Comparison of ENCODE assay signal across 19 cellular contexts in genomic region chr6:128509709-128510108, GRCh38. TPM values are rescaled to one million over a fixed set of nuclear protein-coding genes. Genes with fewer than 3 reads are reported as not detected.
DNase-seq lines count a peak whose midpoint lies in the region; ATAC-seq, FAIRE-seq and TF ChIP-seq lines count a peak whose summit lies in the region.
"Had no signal": no experiment of that assay in that cellular context is flagged by ENCODE, and none has a peak within 500 bp of the region (broad histone marks: within the 10 kb centered on the region; RNA-seq: fewer than 3 reads in every experiment).

No MANE protein-coding gene starts in this region.

- H3K4me3 ChIP-seq in right lobe of liver (no peak overlapping the region), pancreas (no peak overlapping the region), esophagus muscularis mucosa (no peak overlapping the region)
- H3K4me3 ChIP-seq: esophagus squamous epithelium, upper lobe of right lung had no signal

- POLR2A ChIA-PET in MCF 10A (lab: Yijun Ruan, JAX), result interaction anchor here (2.7 to 8.0 kb wide), 2 partner anchors 9 to 10 kb away, joined by 15 to 90 read pairs; partner anchors contain the start of gene PTPRK

- no peaks in the 10 kb centered on the region for H3K9me3 ChIP-seq in right lobe of liver
- no peaks in the 10 kb centered on the region for H3K9me3 ChIP-seq in pancreas
- no peaks in the 10 kb centered on the region for H3K9me3 ChIP-seq in esophagus muscularis mucosa
- H3K9me3 ChIP-seq: esophagus squamous epithelium, upper lobe of right lung had no signal

- peak overlapping the region in 2 of 3 donors; percentile 19 to 94 for H3K27ac ChIP-seq in right lobe of liver
- H3K27ac ChIP-seq in pancreas, result peak overlapping the region in 2 of 4 donors; percentile 90 to 94
- H3K27ac ChIP-seq in esophagus muscularis mucosa (replicated peaks in 1 of 4), result no peak overlapping the region
- H3K27ac ChIP-seq: esophagus squamous epithelium, upper lobe of right lung had no signal

- H3K36me3 Mint-ChIP-seq in Calu3 (ENCODE audit: insufficient read depth, unreplicated experiment), result peaks cover 44% of the 10 kb centered on the region
- H3K36me3 Mint-ChIP-seq in MCF 10A (ENCODE audit: insufficient read depth, unreplicated experiment), result no peaks in the 10 kb centered on the region
- H3K36me3 Mint-ChIP-seq: activated naive CD4-positive, alpha-beta T cell treated with anti-CD3 and anti-CD28 coated beads, Interleukin-2, amount 50 U/mL, for 24 hours; CD8-positive, alpha-beta T cell; IgD-negative memory B cell; memory B cell had no signal

- WGBS in right lobe of liver (ENCODE audit: insufficient coverage, low coverage, low lambda C conversion rate, missing lambda C conversion rate), result 88% methylated on average over 1 of the region's 1 CpG
- 89 to 90% methylated on average over 1 of the region's 1 CpG for WGBS in pancreas, 2 donors
- WGBS in esophagus muscularis mucosa, result 93% methylated on average over 1 of the region's 1 CpG

- ATAC-seq in HG03432 (IDR thresholded peaks at IDR 0.05; ENCODE audit: unreplicated experiment) (peak; percentile 28), right lobe of liver (no peak), GM21619 (IDR thresholded peaks at IDR 0.05; ENCODE audit: unreplicated experiment) (no peak), pancreas (no peak)
- ATAC-seq: CD8-positive, alpha-beta T cell; upper lobe of right lung had no signal

- no peak for TF ChIP-seq POLR2A in right lobe of liver (IDR thresholded peaks at IDR 0.05)
- TF ChIP-seq POLR2A in esophagus muscularis mucosa (IDR thresholded peaks at IDR 0.05; ENCODE audit: low read depth), result no peak

- H3K4me1 ChIP-seq in right lobe of liver (peaks cover 0 to 66% (median 33%) of the 10 kb centered on the region in 4 donors), pancreas (peaks cover 55 to 84% (median 76%) of the 10 kb centered on the region in 3 donors), esophagus muscularis mucosa (peaks cover 21 to 69% (median 54%) of the 10 kb centered on the region in 4 donors)

- H3K27me3 Mint-ChIP-seq in Calu3 (ENCODE audit: unreplicated experiment), result no peaks in the 10 kb centered on the region
- H3K27me3 Mint-ChIP-seq in MCF 10A (ENCODE audit: insufficient read depth, unreplicated experiment), result no peaks in the 10 kb centered on the region
- H3K27me3 Mint-ChIP-seq: IgD-negative memory B cell, memory B cell had no signal

- peaks cover 77% of the 10 kb centered on the region for H3K4me1 Mint-ChIP-seq in Calu3 (ENCODE audit: low read depth, unreplicated experiment)
- H3K4me1 Mint-ChIP-seq in MCF 10A (ENCODE audit: insufficient read depth, unreplicated experiment), result peaks cover 58% of the 10 kb centered on the region
- H3K4me1 Mint-ChIP-seq: activated naive CD4-positive, alpha-beta T cell treated with anti-CD3 and anti-CD28 coated beads, Interleukin-2, amount 50 U/mL, for 24 hours; memory B cell had no signal

- no peak for FAIRE-seq in pancreas (lab: Jason Lieb, UNC)

- H3K36me3 ChIP-seq in right lobe of liver (no peaks in the 10 kb centered on the region), pancreas (no peaks in the 10 kb centered on the region), esophagus muscularis mucosa (no peaks in the 10 kb centered on the region)
- H3K36me3 ChIP-seq: esophagus squamous epithelium, upper lobe of right lung had no signal

- DNase-seq in Calu3 (no peak), MCF 10A (ENCODE audit: unreplicated experiment) (no peak), right lobe of liver (no peak), pancreas (no peak), esophagus muscularis mucosa (ENCODE audit: extremely low spot score) (no peak)
- no peak for DNase-seq in activated effector memory CD4-positive, alpha-beta T cell treated with anti-CD3 and anti-CD28 coated beads, Interleukin-2, amount 50 U/mL, for 16 hours
- DNase-seq: activated CD4-positive, alpha-beta T cell treated with anti-CD3 and anti-CD28 coated beads, Interleukin-2, amount 50 U/mL, for 1 hour; CD8-positive, alpha-beta T cell; esophagus squamous epithelium; NCI-H2081 treated with DMSO at 0.1 percent for 48 hours; NCI-H526; nephron progenitor cell; stimulated activated naive CD4-positive, alpha-beta T cell treated with Interleukin-2 at 50 U/mL for 16 hours; upper lobe of right lung had no signal

- H3K27me3 ChIP-seq in right lobe of liver, result no peaks in the 10 kb centered on the region
- H3K27me3 ChIP-seq in pancreas, result no peaks in the 10 kb centered on the region
- no peaks in the 10 kb centered on the region for H3K27me3 ChIP-seq in esophagus muscularis mucosa
- H3K27me3 ChIP-seq: upper lobe of right lung had no signal

- H3K27ac Mint-ChIP-seq in Calu3 (ENCODE audit: unreplicated experiment), result peak overlapping the region; percentile 97
- H3K27ac Mint-ChIP-seq in MCF 10A (ENCODE audit: low read depth, unreplicated experiment), result peak overlapping the region; percentile 85
- H3K27ac Mint-ChIP-seq: activated naive CD4-positive, alpha-beta T cell treated with anti-CD3 and anti-CD28 coated beads, Interleukin-2, amount 50 U/mL, for 24 hours; CD8-positive, alpha-beta T cell; IgD-negative memory B cell; memory B cell had no signal

- H3K4me3 Mint-ChIP-seq in Calu3 (ENCODE audit: low read depth, unreplicated experiment) (peak overlapping the region; percentile 19), MCF 10A (ENCODE audit: unreplicated experiment) (no peak overlapping the region)
- H3K4me3 Mint-ChIP-seq: activated naive CD4-positive, alpha-beta T cell treated with anti-CD3 and anti-CD28 coated beads, Interleukin-2, amount 50 U/mL, for 24 hours; CD8-positive, alpha-beta T cell; IgD-negative memory B cell; memory B cell; nephron progenitor cell had no signal

- BruUV-seq in Calu3 (replicated peaks; lab: Mats Ljungman, UMichigan), result no TSS peak
- no TSS peak for BruUV-seq in MCF 10A (replicated peaks; lab: Mats Ljungman, UMichigan)

- no peak for TF ChIP-seq EP300 in esophagus muscularis mucosa (IDR thresholded peaks at IDR 0.05)

- H3K9me3 Mint-ChIP-seq in Calu3 (ENCODE audit: low read depth, unreplicated experiment) (no peaks in the 10 kb centered on the region), MCF 10A (ENCODE audit: unreplicated experiment) (no peaks in the 10 kb centered on the region)
- H3K9me3 Mint-ChIP-seq: activated naive CD4-positive, alpha-beta T cell treated with anti-CD3 and anti-CD28 coated beads, Interleukin-2, amount 50 U/mL, for 24 hours; CD8-positive, alpha-beta T cell; IgD-negative memory B cell; memory B cell; nephron progenitor cell had no signal

- no peak for TF ChIP-seq CTCF in Calu3 (IDR thresholded peaks at IDR 0.05; ENCODE audit: unreplicated experiment)
- TF ChIP-seq CTCF in MCF 10A (IDR thresholded peaks at IDR 0.05; ENCODE audit: unreplicated experiment), result no peak
- TF ChIP-seq CTCF in right lobe of liver (IDR thresholded peaks at IDR 0.05), result no peak
- no peak for TF ChIP-seq CTCF in pancreas (IDR thresholded peaks at IDR 0.05)
- no peak for TF ChIP-seq CTCF in esophagus muscularis mucosa (IDR thresholded peaks at IDR 0.05)

- CTCF ChIA-PET in Calu3 (lab: Charles Lee) (interaction anchor here (0.9 to 2.4 kb wide), 2 partner anchors 21 to 281 kb away, joined by 5 to 11 read pairs; no protein-coding TSS in a partner anchor), MCF 10A (lab: Yijun Ruan, JAX) (interaction anchor here (0.5 to 3.8 kb wide), 3 partner anchors 9 to 44 kb away, joined by 3 to 16 read pairs (median 3); partner anchors contain the start of gene PTPRK)

- intact Hi-C loops in Calu3 (cut with micrococcal nuclease; ENCODE audit: unreplicated experiment) (loop anchor here (5.0 to 10.0 kb wide), 3 partner anchors 87 to 775 kb away; no protein-coding TSS in a partner anchor), MCF 10A (cut with micrococcal nuclease) (loop anchor here (2.0 to 10.0 kb wide), 2 partner anchors 37 to 375 kb away; no protein-coding TSS in a partner anchor), right lobe of liver (cut with DNase I) (no loop called here), pancreas (cut with DNase I) (no loop called here), esophagus muscularis mucosa (cut with DNase I) (loop anchor here (10.0 kb wide), 1 partner anchor 175 kb away; no protein-coding TSS in a partner anchor)

RNA-seq across cellular contexts. Expression of gene PTPRK, which starts 10.7 kb away (rescaled TPM):
- total RNA-seq in Calu3 (2022) (201 and 265 TPM in 2 replicates), MCF 10A (2022) (50.2 and 55.5 TPM in 2 replicates), right lobe of liver (10 to 100 TPM; 27.7 to 54.5 (median 35.7) TPM), pancreas (10 to 100 TPM; 50.2 to 72.7 (median 52.6) TPM), esophagus muscularis mucosa (10 to 100 TPM; 36.8 to 53.1 (median 43.8) TPM)
- 10 to 100 TPM; 10.5 to 16.2 TPM for polyA plus RNA-seq in pancreas

Comparison
In these comparisons a context has a peak if more than half of its experiments do, and no peak if none do; other contexts are left out.
1. H3K27ac ChIP-seq: peak in right lobe of liver (2 of 3); none in esophagus muscularis mucosa (0 of 4).
2. intact Hi-C loops: an anchor here in Calu3 (5.0 to 10.0 kb wide), MCF 10A (2.0 to 10.0 kb wide) and esophagus muscularis mucosa (10.0 kb wide); none called in right lobe of liver and pancreas.